9 cellular contexts compared by ENCODE assay signal in the genomic region with DNA sequence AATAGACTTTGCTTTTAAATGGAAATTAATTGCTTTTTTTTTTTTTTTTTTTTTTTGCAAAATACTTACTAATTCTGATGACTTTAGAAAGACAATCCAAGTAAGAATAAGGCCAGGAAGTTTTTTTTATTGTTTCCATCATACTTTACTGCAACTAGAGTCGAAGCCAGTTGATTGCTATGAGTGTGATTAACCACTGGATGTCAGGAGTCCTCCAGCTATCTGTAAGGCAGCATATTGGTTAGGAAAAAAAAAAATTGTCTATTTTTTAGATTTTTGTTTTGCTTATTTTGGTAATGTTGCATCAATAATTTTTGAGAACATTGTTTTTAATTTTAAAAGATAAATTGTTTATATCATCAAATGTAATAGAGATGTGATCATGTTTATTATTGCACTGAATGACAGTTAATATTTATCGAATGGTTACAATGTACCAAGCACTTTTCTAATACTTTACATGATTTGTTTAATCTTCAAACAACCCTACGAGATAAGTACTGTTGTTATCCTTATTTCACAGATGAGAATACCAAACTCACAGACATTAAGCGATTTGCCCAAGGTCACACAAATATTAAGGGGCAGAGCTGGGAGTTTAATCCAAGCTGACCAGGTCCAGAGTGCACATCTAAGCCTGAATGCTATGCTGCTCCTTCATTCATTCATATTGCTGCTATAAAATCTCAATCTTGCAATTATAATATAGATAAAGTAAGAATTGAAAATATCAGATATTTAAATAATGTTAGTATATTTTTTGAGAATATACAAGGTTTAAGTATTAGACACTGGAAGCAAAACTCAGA. TPM values are rescaled to one million over a fixed set of nuclear protein-coding genes. Genes with fewer than 3 reads are reported as not detected.
DNase-seq lines count a peak whose midpoint lies in the region; ATAC-seq and TF ChIP-seq lines count a peak whose summit lies in the region.
"Had no signal": no experiment of that assay in that cellular context is flagged by ENCODE, and none has a peak within 500 bp of the region (broad histone marks: within the 10 kb centered on the region; RNA-seq: fewer than 3 reads in every experiment).

No MANE protein-coding gene starts in this region.

- H3K36me3 ChIP-seq in colonic mucosa: no peaks in the 10 kb centered on the region

- H3K27ac Mint-ChIP-seq in natural killer cell (no peak overlapping the region), neural crest cell (ENCODE audit: unreplicated experiment) (no peak overlapping the region)
- no peak overlapping the region for H3K27ac Mint-ChIP-seq in natural killer cell treated with Interleukin-12 subunit alpha and Interleukin-12 subunit beta and Interleukin-15 and Interleukin-18, amount 100 ng/mL, for 72 hours
- H3K27ac Mint-ChIP-seq: activated naive CD8-positive, alpha-beta T cell treated with anti-CD3 and anti-CD28 coated beads, Interleukin-2, amount 10 ng/mL, durations not matched to agents 7 days and 5 days had no signal

- peak; percentile 15 for TF ChIP-seq CTCF in natural killer cell (IDR thresholded peaks at IDR 0.05)
- peak; percentile 18 for TF ChIP-seq CTCF in colonic mucosa (IDR thresholded peaks at IDR 0.05)
- peak; percentile 78 for TF ChIP-seq CTCF in neural crest cell (conservative IDR thresholded peaks at IDR 0.05)

- H3K4me1 ChIP-seq in colonic mucosa: no peaks in the 10 kb centered on the region

- H3K9ac ChIP-seq in colonic mucosa (ENCODE audit: low read depth in 2 of 2, low read length in 2 of 2): no peak overlapping the region

- H3K27ac ChIP-seq in colonic mucosa: no peak overlapping the region

- no peak overlapping the region for H3K4me3 ChIP-seq in colonic mucosa

- no peak for DNase-seq in natural killer cell
- no peak for DNase-seq in natural killer cell treated with Interleukin-12 subunit alpha and Interleukin-12 subunit beta and Interleukin-15 and Interleukin-18, amount 100 ng/mL, for 72 hours (ENCODE audit: low spot score)
- DNase-seq in NAMALWA (ENCODE audit: low spot score): peak; percentile 57
- no peak for DNase-seq in colonic mucosa
- no peak for DNase-seq in neural crest cell (ENCODE audit: low read depth, low spot score)
- DNase-seq in foreskin melanocyte: no peak
- no peak for DNase-seq in DMS79 treated with DMSO at 0.1 percent for 48 hours (lab: John Stamatoyannopoulos, UW)
- DNase-seq in activated gamma-delta T cell (lab: John Stamatoyannopoulos, UW): no peak
- DNase-seq: activated naive CD8-positive, alpha-beta T cell treated with anti-CD3 and anti-CD28 coated beads, Interleukin-2, amount 10 ng/mL, durations not matched to agents 7 days and 5 days had no signal

- H3K9me3 Mint-ChIP-seq in natural killer cell (no peaks in the 10 kb centered on the region), neural crest cell (no peaks in the 10 kb centered on the region)
- H3K9me3 Mint-ChIP-seq in natural killer cell treated with Interleukin-12 subunit alpha and Interleukin-12 subunit beta and Interleukin-15 and Interleukin-18, amount 100 ng/mL, for 72 hours: no peaks in the 10 kb centered on the region
- H3K9me3 Mint-ChIP-seq: activated naive CD8-positive, alpha-beta T cell treated with anti-CD3 and anti-CD28 coated beads, Interleukin-2, amount 10 ng/mL, durations not matched to agents 7 days and 5 days had no signal

- H3K36me3 Mint-ChIP-seq in natural killer cell (no peaks in the 10 kb centered on the region), neural crest cell (ENCODE audit: low read depth) (no peaks in the 10 kb centered on the region)
- no peaks in the 10 kb centered on the region for H3K36me3 Mint-ChIP-seq in natural killer cell treated with Interleukin-12 subunit alpha and Interleukin-12 subunit beta and Interleukin-15 and Interleukin-18, amount 100 ng/mL, for 72 hours
- H3K36me3 Mint-ChIP-seq: activated naive CD8-positive, alpha-beta T cell treated with anti-CD3 and anti-CD28 coated beads, Interleukin-2, amount 10 ng/mL, durations not matched to agents 7 days and 5 days had no signal

- intact Hi-C loops in natural killer cell (cut with micrococcal nuclease): loop anchor here (1.0 kb wide), 1 partner anchor 230 kb away; no protein-coding TSS in a partner anchor
- intact Hi-C loops in colonic mucosa (cut with DNase I): loop anchor here (5.0 kb wide), 1 partner anchor 232 kb away; no protein-coding TSS in a partner anchor

- H3K27me3 Mint-ChIP-seq in natural killer cell (ENCODE audit: low read depth in 2 of 2): peaks cover 14 to 19% of the 10 kb centered on the region in 2 donors
- H3K27me3 Mint-ChIP-seq in natural killer cell treated with Interleukin-12 subunit alpha and Interleukin-12 subunit beta and Interleukin-15 and Interleukin-18, amount 100 ng/mL, for 72 hours: peaks cover 14 to 35% of the 10 kb centered on the region in 2 donors
- H3K27me3 Mint-ChIP-seq in neural crest cell (ENCODE audit: low read depth): peaks cover 3% of the 10 kb centered on the region

- H3K27me3 ChIP-seq in colonic mucosa: peaks cover 3% of the 10 kb centered on the region

- H3K4me3 Mint-ChIP-seq in natural killer cell: no peak overlapping the region
- no peak overlapping the region for H3K4me3 Mint-ChIP-seq in natural killer cell treated with Interleukin-12 subunit alpha and Interleukin-12 subunit beta and Interleukin-15 and Interleukin-18, amount 100 ng/mL, for 72 hours
- H3K4me3 Mint-ChIP-seq in neural crest cell: no peak overlapping the region
- H3K4me3 Mint-ChIP-seq: activated naive CD8-positive, alpha-beta T cell treated with anti-CD3 and anti-CD28 coated beads, Interleukin-2, amount 10 ng/mL, durations not matched to agents 7 days and 5 days had no signal

- H3K9me3 ChIP-seq in colonic mucosa: no peaks in the 10 kb centered on the region

- no peaks in the 10 kb centered on the region for H3K4me1 Mint-ChIP-seq in natural killer cell
- no peaks in the 10 kb centered on the region for H3K4me1 Mint-ChIP-seq in natural killer cell treated with Interleukin-12 subunit alpha and Interleukin-12 subunit beta and Interleukin-15 and Interleukin-18, amount 100 ng/mL, for 72 hours (ENCODE audit: low read depth in 2 of 2)
- peaks cover 17% of the 10 kb centered on the region for H3K4me1 Mint-ChIP-seq in neural crest cell
- H3K4me1 Mint-ChIP-seq: activated naive CD8-positive, alpha-beta T cell treated with anti-CD3 and anti-CD28 coated beads, Interleukin-2, amount 10 ng/mL, durations not matched to agents 7 days and 5 days had no signal

- no peak for ATAC-seq in natural killer cell
- ATAC-seq in natural killer cell treated with Interleukin-12 subunit alpha and Interleukin-12 subunit beta and Interleukin-15 and Interleukin-18, amount 100 ng/mL, for 72 hours: no peak

RNA-seq across cellular contexts. Expression of gene LMOD2, which starts 19.9 kb away (rescaled TPM):
- total RNA-seq in natural killer cell (not detected), colonic mucosa (not detected), neural crest cell (not detected in 2 replicates)
- total RNA-seq in natural killer cell treated with Interleukin-12 subunit alpha and Interleukin-12 subunit beta and Interleukin-15 and Interleukin-18, amount 100 ng/mL, for 72 hours: not detected
- total RNA-seq: activated naive CD8-positive, alpha-beta T cell treated with anti-CD3 and anti-CD28 coated beads, Interleukin-2, amount 10 ng/mL, durations not matched to agents 7 days and 5 days had no signal

RNA-seq across cellular contexts. Expression of gene ASB15, which starts 34.1 kb away (rescaled TPM):
- not detected for total RNA-seq in natural killer cell
- total RNA-seq in natural killer cell treated with Interleukin-12 subunit alpha and Interleukin-12 subunit beta and Interleukin-15 and Interleukin-18, amount 100 ng/mL, for 72 hours: not detected
- not detected for total RNA-seq in colonic mucosa
- total RNA-seq in neural crest cell: not detected in 2 replicates
- total RNA-seq: activated naive CD8-positive, alpha-beta T cell treated with anti-CD3 and anti-CD28 coated beads, Interleukin-2, amount 10 ng/mL, durations not matched to agents 7 days and 5 days had no signal

Comparison
In these comparisons a context has a peak if more than half of its experiments do, and no peak if none do; other contexts are left out.
1. CTCF ChIP-seq: peak in every context shown above with its lines; median percentile 78 in neural crest cell; 18 in colonic mucosa; 15 in natural killer cell.